Comparison of ENCODE assay signal across 10 cellular contexts in the genomic region with DNA sequence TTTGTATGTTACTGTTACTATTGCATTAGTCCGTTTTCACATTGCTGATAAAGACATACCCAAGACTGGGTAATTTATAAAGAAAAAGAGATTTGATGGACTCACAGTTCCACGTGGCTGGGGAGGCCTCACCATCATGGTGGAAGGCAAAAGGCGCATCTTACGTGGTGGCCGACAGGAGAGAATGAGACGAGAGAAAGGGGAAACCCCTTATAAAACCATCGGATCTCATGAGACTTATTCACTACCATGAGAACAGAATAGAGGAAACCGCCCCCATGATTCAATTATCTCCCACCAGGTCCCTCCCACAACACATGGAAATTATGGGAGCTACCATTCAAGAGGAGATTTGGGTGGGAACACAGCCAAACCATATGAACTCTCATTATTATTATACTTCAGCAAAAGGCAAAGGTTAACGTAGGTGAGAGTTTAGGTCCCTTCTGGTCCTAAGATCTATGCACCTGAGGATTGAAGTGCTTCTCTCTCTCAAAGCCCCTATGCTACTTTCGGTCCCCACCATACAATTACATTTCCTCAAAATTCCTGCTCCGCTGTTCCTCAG. TPM values are rescaled to one million over a fixed set of nuclear protein-coding genes. Genes with fewer than 3 reads are reported as not detected.
"Had no signal": no experiment of that assay in that cellular context is flagged by ENCODE, and none has a peak within 500 bp of the region (broad histone marks: within the 10 kb centered on the region; RNA-seq: fewer than 3 reads in every experiment).

No MANE protein-coding gene starts in this region.

RNA-seq across cellular contexts. Expression of a gene that starts 31.6 kb away (rescaled TPM):
- total RNA-seq: dermis microvascular lymphatic vessel endothelial cell, heart right ventricle, left cardiac atrium, lung microvascular endothelial cell, mucosa of gallbladder, osteoblast, progenitor cell of endocrine pancreas, sciatic nerve, thoracic aorta, tibial nerve had no signal
